In the genomic region with DNA sequence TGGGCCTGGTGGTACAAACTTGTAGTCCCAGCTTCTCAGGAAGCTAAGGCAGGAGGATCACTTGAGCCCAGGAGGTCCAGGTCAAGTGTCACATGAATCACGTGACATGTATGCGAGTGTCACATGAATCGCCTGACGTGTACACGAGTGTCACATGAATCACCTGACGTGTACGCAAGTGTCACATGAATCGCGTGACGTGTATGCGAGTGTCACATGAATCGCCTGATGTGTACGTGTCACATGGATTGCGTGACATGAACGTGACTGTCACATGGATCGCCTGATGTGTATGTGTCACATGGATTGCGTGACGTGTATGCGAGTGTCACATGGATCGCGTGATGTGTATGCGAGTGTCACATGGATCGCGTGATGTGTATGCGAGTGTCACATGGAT, we compare ENCODE assay signal across 2 cellular contexts.
TF ChIP-seq lines count a peak whose summit lies in the region.

No MANE protein-coding gene starts in this region.

TF ChIP-seq in GM12878, 131 proteins besides CTCF, POLR2A, EP300 and RAD21 (continues in another document):
- TF ChIP-seq NR2C1 (IDR thresholded peaks at IDR 0.05) (no peak), SMARCA5 (IDR thresholded peaks at IDR 0.05) (no peak), SMAD1 (IDR thresholded peaks at IDR 0.05; ENCODE audit: low read depth, partially characterized antibody) (no peak), BCL11A (IDR thresholded peaks at IDR 0.05; ENCODE audit: low read depth, low read length) (no peak), NFIC (IDR thresholded peaks at IDR 0.05; ENCODE audit: low read depth, low read length) (0 out of 2 replicates have a peak, but pooled peaks have one; percentile 23), MEF2A (IDR thresholded peaks at IDR 0.05; ENCODE audit: insufficient read depth, low read depth, low read length) (no peak), TARDBP (IDR thresholded peaks at IDR 0.05; ENCODE audit: borderline replicate concordance) (no peak), TCF3 (IDR thresholded peaks at IDR 0.05; ENCODE audit: borderline replicate concordance, insufficient read depth, low read depth, low read length) (peak; percentile 48; the same call in 1 of the 2 replicates), RAD51 (IDR thresholded peaks at IDR 0.05) (no peak), CBX3 (IDR thresholded peaks at IDR 0.05; ENCODE audit: borderline replicate concordance, low read depth) (no peak), BHLHE40 (IDR thresholded peaks at IDR 0.05; ENCODE audit: borderline replicate concordance in 1 of 2, low read depth in 2 of 2, low read length in 1 of 2) (0 out of 4 replicates have a peak, but pooled peaks of 1 of the 2 experiments have one; percentile 11), BMI1 (IDR thresholded peaks at IDR 0.05; ENCODE audit: borderline replicate concordance) (no peak), PAX8 (IDR thresholded peaks at IDR 0.05) (no peak)
- TF ChIP-seq, protein P1, sequence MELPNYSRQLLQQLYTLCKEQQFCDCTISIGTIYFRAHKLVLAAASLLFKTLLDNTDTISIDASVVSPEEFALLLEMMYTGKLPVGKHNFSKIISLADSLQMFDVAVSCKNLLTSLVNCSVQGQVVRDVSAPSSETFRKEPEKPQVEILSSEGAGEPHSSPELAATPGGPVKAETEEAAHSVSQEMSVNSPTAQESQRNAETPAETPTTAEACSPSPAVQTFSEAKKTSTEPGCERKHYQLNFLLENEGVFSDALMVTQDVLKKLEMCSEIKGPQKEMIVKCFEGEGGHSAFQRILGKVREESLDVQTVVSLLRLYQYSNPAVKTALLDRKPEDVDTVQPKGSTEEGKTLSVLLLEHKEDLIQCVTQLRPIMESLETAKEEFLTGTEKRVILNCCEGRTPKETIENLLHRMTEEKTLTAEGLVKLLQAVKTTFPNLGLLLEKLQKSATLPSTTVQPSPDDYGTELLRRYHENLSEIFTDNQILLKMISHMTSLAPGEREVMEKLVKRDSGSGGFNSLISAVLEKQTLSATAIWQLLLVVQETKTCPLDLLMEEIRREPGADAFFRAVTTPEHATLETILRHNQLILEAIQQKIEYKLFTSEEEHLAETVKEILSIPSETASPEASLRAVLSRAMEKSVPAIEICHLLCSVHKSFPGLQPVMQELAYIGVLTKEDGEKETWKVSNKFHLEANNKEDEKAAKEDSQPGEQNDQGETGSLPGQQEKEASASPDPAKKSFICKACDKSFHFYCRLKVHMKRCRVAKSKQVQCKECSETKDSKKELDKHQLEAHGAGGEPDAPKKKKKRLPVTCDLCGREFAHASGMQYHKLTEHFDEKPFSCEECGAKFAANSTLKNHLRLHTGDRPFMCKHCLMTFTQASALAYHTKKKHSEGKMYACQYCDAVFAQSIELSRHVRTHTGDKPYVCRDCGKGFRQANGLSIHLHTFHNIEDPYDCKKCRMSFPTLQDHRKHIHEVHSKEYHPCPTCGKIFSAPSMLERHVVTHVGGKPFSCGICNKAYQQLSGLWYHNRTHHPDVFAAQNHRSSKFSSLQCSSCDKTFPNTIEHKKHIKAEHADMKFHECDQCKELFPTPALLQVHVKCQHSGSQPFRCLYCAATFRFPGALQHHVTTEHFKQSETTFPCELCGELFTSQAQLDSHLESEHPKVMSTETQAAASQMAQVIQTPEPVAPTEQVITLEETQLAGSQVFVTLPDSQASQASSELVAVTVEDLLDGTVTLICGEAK (IDR thresholded peaks at IDR 0.05; ENCODE audit: borderline replicate concordance): no peak
- TF ChIP-seq, protein P2, sequence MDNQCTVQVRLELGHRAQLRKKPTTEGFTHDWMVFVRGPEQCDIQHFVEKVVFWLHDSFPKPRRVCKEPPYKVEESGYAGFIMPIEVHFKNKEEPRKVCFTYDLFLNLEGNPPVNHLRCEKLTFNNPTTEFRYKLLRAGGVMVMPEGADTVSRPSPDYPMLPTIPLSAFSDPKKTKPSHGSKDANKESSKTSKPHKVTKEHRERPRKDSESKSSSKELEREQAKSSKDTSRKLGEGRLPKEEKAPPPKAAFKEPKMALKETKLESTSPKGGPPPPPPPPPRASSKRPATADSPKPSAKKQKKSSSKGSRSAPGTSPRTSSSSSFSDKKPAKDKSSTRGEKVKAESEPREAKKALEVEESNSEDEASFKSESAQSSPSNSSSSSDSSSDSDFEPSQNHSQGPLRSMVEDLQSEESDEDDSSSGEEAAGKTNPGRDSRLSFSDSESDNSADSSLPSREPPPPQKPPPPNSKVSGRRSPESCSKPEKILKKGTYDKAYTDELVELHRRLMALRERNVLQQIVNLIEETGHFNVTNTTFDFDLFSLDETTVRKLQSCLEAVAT (IDR thresholded peaks at IDR 0.05): no peak
- TF ChIP-seq, protein P3, sequence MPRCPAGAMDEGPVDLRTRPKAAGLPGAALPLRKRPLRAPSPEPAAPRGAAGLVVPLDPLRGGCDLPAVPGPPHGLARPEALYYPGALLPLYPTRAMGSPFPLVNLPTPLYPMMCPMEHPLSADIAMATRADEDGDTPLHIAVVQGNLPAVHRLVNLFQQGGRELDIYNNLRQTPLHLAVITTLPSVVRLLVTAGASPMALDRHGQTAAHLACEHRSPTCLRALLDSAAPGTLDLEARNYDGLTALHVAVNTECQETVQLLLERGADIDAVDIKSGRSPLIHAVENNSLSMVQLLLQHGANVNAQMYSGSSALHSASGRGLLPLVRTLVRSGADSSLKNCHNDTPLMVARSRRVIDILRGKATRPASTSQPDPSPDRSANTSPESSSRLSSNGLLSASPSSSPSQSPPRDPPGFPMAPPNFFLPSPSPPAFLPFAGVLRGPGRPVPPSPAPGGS (IDR thresholded peaks at IDR 0.05; ENCODE audit: borderline replicate concordance, insufficient read depth, low read depth, low read length, poor library complexity, severe bottlenecking): peak; percentile 91
- TF ChIP-seq, protein P4, sequence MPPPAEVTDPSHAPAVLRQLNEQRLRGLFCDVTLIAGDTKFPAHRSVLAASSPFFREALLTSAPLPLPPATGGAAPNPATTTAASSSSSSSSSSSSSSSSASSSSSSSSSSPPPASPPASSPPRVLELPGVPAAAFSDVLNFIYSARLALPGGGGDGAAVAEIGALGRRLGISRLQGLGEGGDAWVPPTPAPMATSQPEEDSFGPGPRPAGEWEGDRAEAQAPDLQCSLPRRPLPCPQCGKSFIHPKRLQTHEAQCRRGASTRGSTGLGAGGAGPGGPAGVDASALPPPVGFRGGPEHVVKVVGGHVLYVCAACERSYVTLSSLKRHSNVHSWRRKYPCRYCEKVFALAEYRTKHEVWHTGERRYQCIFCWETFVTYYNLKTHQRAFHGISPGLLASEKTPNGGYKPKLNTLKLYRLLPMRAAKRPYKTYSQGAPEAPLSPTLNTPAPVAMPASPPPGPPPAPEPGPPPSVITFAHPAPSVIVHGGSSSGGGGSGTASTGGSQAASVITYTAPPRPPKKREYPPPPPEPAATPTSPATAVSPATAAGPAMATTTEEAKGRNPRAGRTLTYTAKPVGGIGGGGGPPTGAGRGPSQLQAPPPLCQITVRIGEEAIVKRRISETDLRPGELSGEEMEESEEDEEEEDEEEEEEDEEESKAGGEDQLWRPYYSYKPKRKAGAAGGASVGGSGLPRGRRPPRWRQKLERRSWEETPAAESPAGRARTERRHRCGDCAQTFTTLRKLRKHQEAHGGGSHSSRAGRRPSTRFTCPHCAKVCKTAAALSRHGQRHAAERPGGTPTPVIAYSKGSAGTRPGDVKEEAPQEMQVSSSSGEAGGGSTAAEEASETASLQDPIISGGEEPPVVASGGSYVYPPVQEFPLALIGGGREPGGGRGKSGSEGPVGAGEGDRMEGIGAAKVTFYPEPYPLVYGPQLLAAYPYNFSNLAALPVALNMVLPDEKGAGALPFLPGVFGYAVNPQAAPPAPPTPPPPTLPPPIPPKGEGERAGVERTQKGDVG (CRISPR knock-in tag; IDR thresholded peaks at IDR 0.05): no peak

TF ChIP-seq in H1, 55 proteins besides CTCF, POLR2A, EP300 and RAD21:
- TF ChIP-seq SIRT6 (IDR thresholded peaks at IDR 0.05; ENCODE audit: low read length) (no peak), ASH2L (IDR thresholded peaks at IDR 0.05; ENCODE audit: low read length) (no peak), CEBPB (IDR thresholded peaks at IDR 0.05; ENCODE audit: low read depth, low read length) (no peak), TAF1 (IDR thresholded peaks at IDR 0.05; ENCODE audit: low read depth, low read length) (no peak), FOSL1 (IDR thresholded peaks at IDR 0.05; ENCODE audit: insufficient read depth, low read depth, low read length) (no peak), MAFK (IDR thresholded peaks at IDR 0.05; ENCODE audit: low read depth, low read length) (no peak), RXRA (IDR thresholded peaks at IDR 0.05; ENCODE audit: insufficient read depth, low read depth, low read length) (no peak), GTF2F1 (IDR thresholded peaks at IDR 0.05; ENCODE audit: borderline replicate concordance, low read depth, low read length) (no peak), NRF1 (IDR thresholded peaks at IDR 0.05; ENCODE audit: low read depth, low read length) (no peak), SAP30 (IDR thresholded peaks at IDR 0.05; ENCODE audit: insufficient read depth, insufficient replicate concordance, low read length) (no peak), BRCA1 (IDR thresholded peaks at IDR 0.05; ENCODE audit: low read depth, low read length) (no peak), SRF (IDR thresholded peaks at IDR 0.05; ENCODE audit: low read depth, low read length) (no peak), RNF2 (IDR thresholded peaks at IDR 0.05; ENCODE audit: borderline replicate concordance, low read depth, low read length, missing control alignments, poor library complexity, severe bottlenecking) (no peak), JUN (IDR thresholded peaks at IDR 0.05; ENCODE audit: low read depth, low read length) (no peak), SP4 (IDR thresholded peaks at IDR 0.05; ENCODE audit: low read length) (no peak), CTBP2 (IDR thresholded peaks at IDR 0.05; ENCODE audit: borderline replicate concordance, insufficient read depth, insufficient read length, low read length) (no peak), CREB1 (IDR thresholded peaks at IDR 0.05) (no peak)
